9 cellular contexts compared by ENCODE assay signal in the genomic region with DNA sequence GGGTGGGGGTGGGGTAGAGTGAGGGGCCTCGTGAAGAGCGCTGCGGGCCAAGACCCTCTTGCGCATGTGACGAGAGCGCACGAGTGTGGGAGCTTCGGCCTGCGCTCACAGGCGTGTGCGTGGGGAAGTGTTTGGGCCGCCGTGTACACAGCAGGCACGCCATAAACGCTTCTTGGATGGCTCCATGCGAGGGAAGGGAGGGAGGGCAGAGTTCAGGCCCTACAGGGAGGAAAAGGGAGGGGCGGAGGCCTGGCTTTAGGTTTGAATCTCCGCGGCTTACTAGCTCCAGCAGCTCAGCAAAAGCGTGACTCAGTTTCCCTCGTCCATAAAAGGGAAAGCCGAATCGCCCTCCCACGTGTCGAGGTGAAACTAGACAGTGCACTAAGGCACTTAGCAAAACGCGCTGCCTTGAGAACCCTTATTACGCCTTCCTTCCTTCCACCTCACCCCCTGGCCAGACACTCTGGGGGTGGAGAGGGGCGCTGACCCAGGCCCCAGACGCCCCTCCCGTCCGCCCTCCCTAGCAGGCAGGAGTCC. TPM values are rescaled to one million over a fixed set of nuclear protein-coding genes. Genes with fewer than 3 reads are reported as not detected.
A peak's percentile ranks its signal among the peaks of the same experiment; 100 is the strongest.
DNase-seq lines count a peak whose midpoint lies in the region; ATAC-seq and TF ChIP-seq lines count a peak whose summit lies in the region.
"Had no signal": no experiment of that assay in that cellular context is flagged by ENCODE, and none has a peak within 500 bp of the region (broad histone marks: within the 10 kb centered on the region; RNA-seq: fewer than 3 reads in every experiment).

No MANE protein-coding gene starts in this region.

- no peak for TF ChIP-seq POLR2A in adrenal gland (IDR thresholded peaks at IDR 0.05)

- H3K9ac ChIP-seq in iPS-15b (ENCODE audit: low read depth, low read length) (no peak overlapping the region), skeletal muscle tissue (ENCODE audit: low read depth in 1 of 3, low read length in 3 of 3) (peak overlapping the region; percentile 62 to 84 (median 70))

- no peak for ATAC-seq in activated naive CD8-positive, alpha-beta T cell treated with anti-CD3 and anti-CD28 coated beads, Interleukin-2, amount 10 ng/mL, durations not matched to agents 7 days and 5 days (ENCODE audit: low read depth)
- no peak for ATAC-seq in HG02759 (IDR thresholded peaks at IDR 0.05; ENCODE audit: unreplicated experiment)

- H3K27me3 Mint-ChIP-seq in activated naive CD8-positive, alpha-beta T cell treated with anti-CD3 and anti-CD28 coated beads, Interleukin-2, amount 10 ng/mL, durations not matched to agents 7 days and 5 days: peaks cover 44% of the 10 kb centered on the region

- WGBS in adrenal gland, 4 donors: 13 to 20% (median 15%) methylated on average over 26 to 32 of the region's 32 CpGs

- peak overlapping the region; percentile 35 for H3K4me3 Mint-ChIP-seq in activated naive CD8-positive, alpha-beta T cell treated with anti-CD3 and anti-CD28 coated beads, Interleukin-2, amount 10 ng/mL, durations not matched to agents 7 days and 5 days
- H3K4me3 Mint-ChIP-seq: activated T-helper 1 cell treated with anti-CD3 and anti-CD28 coated beads, Interleukin-12 subunit alpha, Interleukin-12 subunit beta, Interleukin-2, Interleukin-4 antibody, amounts not matched to agents 30 ng/mL and 10 ng/mL and 1 ng/mL, durations not matched to agents 14 hours and 24 hours and 36 hours had no signal

- H3K9me3 ChIP-seq in iPS-15b (ENCODE audit: control insufficient read depth, insufficient read depth, low read length): no peaks in the 10 kb centered on the region
- H3K9me3 ChIP-seq in skeletal muscle tissue (ENCODE audit: control insufficient read depth in 3 of 3, low read length in 3 of 3): peaks cover 0 to 3% (median 0%) of the 10 kb centered on the region in 3 donors
- no peaks in the 10 kb centered on the region for H3K9me3 ChIP-seq in adrenal gland (replicated peaks in 1 of 3)

- H3K36me3 ChIP-seq in iPS-15b (ENCODE audit: control insufficient read depth, insufficient read depth, low read length) (no peaks in the 10 kb centered on the region), skeletal muscle tissue (ENCODE audit: control insufficient read depth in 3 of 3, insufficient read depth in 3 of 3, low read length in 3 of 3) (no peaks in the 10 kb centered on the region), adrenal gland (replicated peaks in 1 of 2) (no peaks in the 10 kb centered on the region)

- TF ChIP-seq CTCF in GM12865 (IDR thresholded peaks at IDR 0.05; ENCODE audit: insufficient read depth, low read depth, low read length, missing control alignments) (no peak), adrenal gland (IDR thresholded peaks at IDR 0.05) (no peak)

- peaks cover 4% of the 10 kb centered on the region for H3K4me1 ChIP-seq in iPS-15b (ENCODE audit: control insufficient read depth, insufficient read depth, low read length)
- H3K4me1 ChIP-seq in skeletal muscle tissue (ENCODE audit: control insufficient read depth in 3 of 3, insufficient read depth in 3 of 3, low read length in 3 of 3): peaks cover 27 to 33% (median 31%) of the 10 kb centered on the region in 3 donors
- peaks cover 5 to 23% of the 10 kb centered on the region in 2 donors for H3K4me1 ChIP-seq in adrenal gland (replicated peaks in 1 of 2)

- H3K9me3 Mint-ChIP-seq in activated naive CD8-positive, alpha-beta T cell treated with anti-CD3 and anti-CD28 coated beads, Interleukin-2, amount 10 ng/mL, durations not matched to agents 7 days and 5 days: peaks cover 6% of the 10 kb centered on the region

- no peak overlapping the region for H3K27ac Mint-ChIP-seq in activated naive CD8-positive, alpha-beta T cell treated with anti-CD3 and anti-CD28 coated beads, Interleukin-2, amount 10 ng/mL, durations not matched to agents 7 days and 5 days
- H3K27ac Mint-ChIP-seq: activated T-helper 1 cell treated with anti-CD3 and anti-CD28 coated beads, Interleukin-12 subunit alpha, Interleukin-12 subunit beta, Interleukin-2, Interleukin-4 antibody, amounts not matched to agents 30 ng/mL and 10 ng/mL and 1 ng/mL, durations not matched to agents 14 hours and 24 hours and 36 hours had no signal

- DNase-seq in GM12865 (ENCODE audit: low read depth) (no peak), islet precursor cell (no peak), adrenal gland (no peak), SIG-M5 treated with dmso at 0.1 percent for 504 hours (lab: John Stamatoyannopoulos, UW; ENCODE audit: unreplicated experiment) (no peak)
- no peak for DNase-seq in activated naive CD8-positive, alpha-beta T cell treated with anti-CD3 and anti-CD28 coated beads, Interleukin-2, amount 10 ng/mL, durations not matched to agents 7 days and 5 days

- peak overlapping the region; percentile 44 for H3K27ac ChIP-seq in skeletal muscle tissue (ENCODE audit: low read depth, low read length)
- no peak overlapping the region for H3K27ac ChIP-seq in adrenal gland

- peaks cover 19% of the 10 kb centered on the region for H3K4me1 Mint-ChIP-seq in activated naive CD8-positive, alpha-beta T cell treated with anti-CD3 and anti-CD28 coated beads, Interleukin-2, amount 10 ng/mL, durations not matched to agents 7 days and 5 days

- POLR2A ChIA-PET in activated naive CD8-positive, alpha-beta T cell treated with anti-CD3 and anti-CD28 coated beads, Interleukin-2, amount 10 ng/mL, durations not matched to agents 7 days and 5 days (lab: Charles Lee): interaction anchor here (0.8 to 2.3 kb wide), 3 partner anchors 9 to 73 kb away, joined by 3 to 13 read pairs (median 3); a partner anchor contains a TSS

- H3K27me3 ChIP-seq in iPS-15b (ENCODE audit: control insufficient read depth, insufficient read depth, low read length): peaks cover 39% of the 10 kb centered on the region
- H3K27me3 ChIP-seq in skeletal muscle tissue (ENCODE audit: control insufficient read depth in 3 of 3, insufficient read depth in 3 of 3, low read length in 3 of 3): no peaks in the 10 kb centered on the region
- H3K27me3 ChIP-seq in adrenal gland: no peaks in the 10 kb centered on the region

- no peaks in the 10 kb centered on the region for H3K36me3 Mint-ChIP-seq in activated naive CD8-positive, alpha-beta T cell treated with anti-CD3 and anti-CD28 coated beads, Interleukin-2, amount 10 ng/mL, durations not matched to agents 7 days and 5 days

- peak overlapping the region; percentile 28 for H3K4me3 ChIP-seq in GM12865 (ENCODE audit: low read depth, low read length)
- H3K4me3 ChIP-seq in iPS-15b (ENCODE audit: low read depth, low read length): peak overlapping the region; percentile 58
- H3K4me3 ChIP-seq in skeletal muscle tissue (ENCODE audit: low read length in 3 of 3): peak overlapping the region; percentile 26 to 59 (median 54)
- peak overlapping the region in 1 of 4 donors; percentile 53 for H3K4me3 ChIP-seq in adrenal gland

- intact Hi-C loops in adrenal gland (cut with DNase I): no loop called here

RNA-seq across cellular contexts. Expression of a gene that starts 12.5 kb away (rescaled TPM):
- 10 to 100 TPM; 83.1 to 85.4 TPM for total RNA-seq in activated naive CD8-positive, alpha-beta T cell treated with anti-CD3 and anti-CD28 coated beads, Interleukin-2, amount 10 ng/mL, durations not matched to agents 7 days and 5 days
- total RNA-seq in skeletal muscle tissue (5.7 TPM), adrenal gland (100 to 1,000 TPM in 2 of 8 donors, 10 to 100 TPM in 6; 47.0 to 119 (median 74.2) TPM)
- 100 to 1,000 TPM in 1 of 3 donors, 10 to 100 TPM in 2; 18.3 to 132 (median 81.2) TPM for polyA plus RNA-seq in adrenal gland

RNA-seq across cellular contexts. Expression of a gene that starts 31.7 kb away (rescaled TPM):
- total RNA-seq in activated naive CD8-positive, alpha-beta T cell treated with anti-CD3 and anti-CD28 coated beads, Interleukin-2, amount 10 ng/mL, durations not matched to agents 7 days and 5 days: 10 to 100 TPM; 74.9 to 83.3 TPM
- 52.7 TPM for total RNA-seq in skeletal muscle tissue
- total RNA-seq in adrenal gland: 10 to 100 TPM; 13.0 to 27.2 (median 20.3) TPM
- polyA plus RNA-seq in adrenal gland: 10 to 100 TPM in 2 of 3 donors, 1 to 10 TPM in 1; 8.8 to 24.9 (median 16.1) TPM
